ENCODE assay signal across 17 cellular contexts in genomic region chrX:153074935-153075334, GRCh38.
"Had no signal": no experiment of that assay in that cellular context is flagged by ENCODE, and none has a peak within 500 bp of the region (broad histone marks: within the 10 kb centered on the region; RNA-seq: fewer than 3 reads in every experiment).

No MANE protein-coding gene starts in this region.

- H3K4me3 Mint-ChIP-seq: stimulated activated memory B cell treated with anti-CD40 and anti-IgM and Interleukin-4, amounts not matched to agents 10 μg/mL and 1 μg/mL and 100 μg/mL, for 72 hours; stimulated activated naive CD8-positive, alpha-beta T cell treated with anti-CD3 and anti-CD28 coated beads, Interleukin-15, Interleukin-2, amounts not matched to agents 100 ng/mL and 50 ng/mL, for 24 hours had no signal

- H3K4me1 Mint-ChIP-seq: naive thymus-derived CD4-positive, alpha-beta T cell; stimulated activated memory B cell treated with anti-CD40 and anti-IgM and Interleukin-4, amounts not matched to agents 10 μg/mL and 1 μg/mL and 100 μg/mL, for 72 hours had no signal

- ATAC-seq: esophagus mucosa; heart right ventricle; naive thymus-derived CD4-positive, alpha-beta T cell; psoas muscle; sciatic nerve; stimulated activated memory B cell treated with anti-CD40 and anti-IgM and Interleukin-4, amounts not matched to agents 10 μg/mL and 1 μg/mL and 100 μg/mL, for 72 hours had no signal

- H3K27me3 Mint-ChIP-seq: stimulated activated memory B cell treated with anti-CD40 and anti-IgM and Interleukin-4, amounts not matched to agents 10 μg/mL and 1 μg/mL and 100 μg/mL, for 72 hours; stimulated activated naive CD8-positive, alpha-beta T cell treated with anti-CD3 and anti-CD28 coated beads, Interleukin-15, Interleukin-2, amounts not matched to agents 100 ng/mL and 50 ng/mL, for 24 hours had no signal

- H3K27ac Mint-ChIP-seq: naive thymus-derived CD4-positive, alpha-beta T cell; stimulated activated memory B cell treated with anti-CD40 and anti-IgM and Interleukin-4, amounts not matched to agents 10 μg/mL and 1 μg/mL and 100 μg/mL, for 72 hours; stimulated activated naive CD8-positive, alpha-beta T cell treated with anti-CD3 and anti-CD28 coated beads, Interleukin-15, Interleukin-2, amounts not matched to agents 100 ng/mL and 50 ng/mL, for 24 hours had no signal

- H3K9me3 Mint-ChIP-seq: naive thymus-derived CD4-positive, alpha-beta T cell; stimulated activated memory B cell treated with anti-CD40 and anti-IgM and Interleukin-4, amounts not matched to agents 10 μg/mL and 1 μg/mL and 100 μg/mL, for 72 hours; stimulated activated naive CD8-positive, alpha-beta T cell treated with anti-CD3 and anti-CD28 coated beads, Interleukin-15, Interleukin-2, amounts not matched to agents 100 ng/mL and 50 ng/mL, for 24 hours had no signal

- DNase-seq: cortex of kidney; effector memory CD4-positive, alpha-beta T cell; heart right ventricle; hypothalamus; kidney glomerular epithelial cell; mammary epithelial cell; naive thymus-derived CD4-positive, alpha-beta T cell; psoas muscle; retina; spleen; stimulated activated CD4-positive, alpha-beta T cell treated with anti-CD3 and anti-CD28 coated beads, Interleukin-15, amount 100 ng/mL, for 24 hours; stimulated activated CD4-positive, alpha-beta T cell treated with anti-CD3 and anti-CD28 coated beads, Interleukin-1b, Interleukin-23, amount 100 ng/mL, for 48 hours; stimulated activated CD4-positive, alpha-beta T cell treated with anti-CD3 and anti-CD28 coated beads, Interleukin-4, amount 100 ng/mL, for 24 hours had no signal

- H3K36me3 Mint-ChIP-seq: naive thymus-derived CD4-positive, alpha-beta T cell; stimulated activated memory B cell treated with anti-CD40 and anti-IgM and Interleukin-4, amounts not matched to agents 10 μg/mL and 1 μg/mL and 100 μg/mL, for 72 hours had no signal
